In the genomic region with DNA sequence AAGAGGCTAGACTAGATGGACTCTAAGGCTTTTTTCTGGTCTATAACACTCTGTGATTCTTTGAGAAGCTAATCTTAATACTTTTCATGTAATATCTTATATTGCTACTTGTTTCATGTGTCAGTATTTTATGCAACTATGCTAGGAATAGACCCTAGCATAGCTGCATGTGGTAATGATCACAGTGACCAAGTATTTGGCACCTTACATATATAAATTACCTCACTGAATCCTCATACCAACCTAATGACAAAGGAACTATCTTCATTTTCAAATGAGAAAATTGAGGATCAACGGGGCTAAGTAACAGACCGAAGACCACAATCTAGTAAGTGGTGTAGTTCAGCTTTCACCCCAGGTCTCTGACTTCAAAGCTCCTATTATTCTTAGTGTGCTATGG, we compare ENCODE assay signal across 17 cellular contexts.
DNase-seq lines count a peak whose midpoint lies in the region; ATAC-seq and TF ChIP-seq lines count a peak whose summit lies in the region.
"Had no signal": no experiment of that assay in that cellular context is flagged by ENCODE, and none has a peak within 500 bp of the region (broad histone marks: within the 10 kb centered on the region; RNA-seq: fewer than 3 reads in every experiment).

No MANE protein-coding gene starts in this region.

- peaks cover 0 to 20% of the 10 kb centered on the region in 2 donors for H3K4me1 ChIP-seq in adrenal gland (replicated peaks in 1 of 2)
- H3K4me1 ChIP-seq: prostate gland had no signal

- TF ChIP-seq POLR2A in adrenal gland (IDR thresholded peaks at IDR 0.05): no peak

- peaks cover 4% of the 10 kb centered on the region for H3K36me3 Mint-ChIP-seq in type B pancreatic cell
- H3K36me3 Mint-ChIP-seq: activated naive CD4-positive, alpha-beta T cell treated with anti-CD3 and anti-CD28 coated beads, Interleukin-2, amount 10 ng/mL, durations not matched to agents 7 days and 5 days; naive thymus-derived CD8-positive, alpha-beta T cell had no signal

- peaks cover 53% of the 10 kb centered on the region for H3K4me1 Mint-ChIP-seq in type B pancreatic cell (ENCODE audit: unreplicated experiment)
- H3K4me1 Mint-ChIP-seq: activated naive CD4-positive, alpha-beta T cell treated with anti-CD3 and anti-CD28 coated beads, Interleukin-2, amount 10 ng/mL, durations not matched to agents 7 days and 5 days had no signal

- H3K27ac Mint-ChIP-seq in type B pancreatic cell: peak overlapping the region; percentile 24
- H3K27ac Mint-ChIP-seq: activated naive CD4-positive, alpha-beta T cell treated with anti-CD3 and anti-CD28 coated beads, Interleukin-2, amount 10 ng/mL, durations not matched to agents 7 days and 5 days; naive thymus-derived CD8-positive, alpha-beta T cell had no signal

- in situ Hi-C loops in astrocyte of the spinal cord (cut with HindIII; ENCODE audit: low sequenced_read_pairs): no loop called here

- intact Hi-C loops in adrenal gland (cut with DNase I): no loop called here

- H3K4me3 ChIP-seq in astrocyte of the spinal cord (ENCODE audit: low read depth, low read length) (no peak overlapping the region), adrenal gland (no peak overlapping the region)
- H3K4me3 ChIP-seq: lung, prostate gland had no signal

- peak; percentile 54 for DNase-seq in GM04504 (ENCODE audit: low read depth)
- peak; percentile 81 for DNase-seq in astrocyte of the spinal cord (ENCODE audit: low read depth, low spot score)
- peak; percentile 90 for DNase-seq in glomerular visceral epithelial cell (ENCODE audit: extremely low spot score)
- no peak for DNase-seq in type B pancreatic cell (ENCODE audit: extremely low spot score, unreplicated experiment)
- no peak for DNase-seq in adrenal gland
- no peak for DNase-seq in NCI-H1048 (lab: John Stamatoyannopoulos, UW)
- DNase-seq: activated naive CD4-positive, alpha-beta T cell treated with anti-CD3 and anti-CD28 coated beads, Interleukin-2, amount 10 ng/mL, durations not matched to agents 7 days and 5 days; activated T-cell treated with anti-CD3 and anti-CD28 coated beads for 4 hours; central memory CD4-positive, alpha-beta T cell; effector memory CD4-positive, alpha-beta T cell; naive thymus-derived CD8-positive, alpha-beta T cell; NCI-H1694; NCI-H446 treated with DMSO at 0.1 percent for 48 hours had no signal

- no peak for TF ChIP-seq CTCF in astrocyte of the spinal cord (IDR thresholded peaks at IDR 0.05; ENCODE audit: low read depth, low read length)
- no peak for TF ChIP-seq CTCF in type B pancreatic cell (conservative IDR thresholded peaks at IDR 0.05)
- TF ChIP-seq CTCF in adrenal gland (IDR thresholded peaks at IDR 0.05): no peak

- no peak overlapping the region for H3K4me3 Mint-ChIP-seq in type B pancreatic cell
- H3K4me3 Mint-ChIP-seq: activated naive CD4-positive, alpha-beta T cell treated with anti-CD3 and anti-CD28 coated beads, Interleukin-2, amount 10 ng/mL, durations not matched to agents 7 days and 5 days; naive thymus-derived CD8-positive, alpha-beta T cell had no signal

- no peaks in the 10 kb centered on the region for H3K36me3 ChIP-seq in adrenal gland (replicated peaks in 1 of 2)
- H3K36me3 ChIP-seq: prostate gland had no signal

- no peaks in the 10 kb centered on the region for H3K9me3 ChIP-seq in adrenal gland (replicated peaks in 1 of 3)
- H3K9me3 ChIP-seq: prostate gland had no signal

- H3K9me3 Mint-ChIP-seq in type B pancreatic cell: no peaks in the 10 kb centered on the region
- H3K9me3 Mint-ChIP-seq: activated naive CD4-positive, alpha-beta T cell treated with anti-CD3 and anti-CD28 coated beads, Interleukin-2, amount 10 ng/mL, durations not matched to agents 7 days and 5 days; naive thymus-derived CD8-positive, alpha-beta T cell had no signal

- H3K27me3 Mint-ChIP-seq in type B pancreatic cell: no peaks in the 10 kb centered on the region
- H3K27me3 Mint-ChIP-seq: activated naive CD4-positive, alpha-beta T cell treated with anti-CD3 and anti-CD28 coated beads, Interleukin-2, amount 10 ng/mL, durations not matched to agents 7 days and 5 days had no signal

- WGBS in adrenal gland, 4 donors: 86 to 94% (median 91%) methylated on average over 2 of the region's 2 CpGs

- no peak overlapping the region for H3K27ac ChIP-seq in adrenal gland
- H3K27ac ChIP-seq: C4-2B, prostate gland had no signal

- no peak for ATAC-seq in GM18870 (IDR thresholded peaks at IDR 0.05; ENCODE audit: unreplicated experiment)
- ATAC-seq: naive thymus-derived CD8-positive, alpha-beta T cell had no signal

- H3K27me3 ChIP-seq in adrenal gland: no peaks in the 10 kb centered on the region

Comparison
In these comparisons a context has a peak if more than half of its experiments do, and no peak if none do; other contexts are left out.
1. DNase-seq: peak in GM04504 (single experiment), astrocyte of the spinal cord (single experiment) and glomerular visceral epithelial cell (single experiment); none in type B pancreatic cell (single experiment), adrenal gland (0 of 7) and NCI-H1048 (single experiment).